Comparison of ENCODE assay signal across 1 cellular context in genomic region chr11:102457865-102458264, GRCh38.
TF ChIP-seq lines count a peak whose summit lies in the region.

No MANE protein-coding gene starts in this region.

TF ChIP-seq in liver, 16 proteins besides CTCF, POLR2A, EP300 and RAD21 (continued from another document):
- TF ChIP-seq ATF3 (IDR thresholded peaks at IDR 0.05) (no peak), HNF4A (conservative IDR thresholded peaks at IDR 0.05) (no peak), NR2F2 (IDR thresholded peaks at IDR 0.05) (no peak), SP1 (IDR thresholded peaks at IDR 0.05) (no peak), ZBTB33 (IDR thresholded peaks at IDR 0.05) (no peak)
